8 cellular contexts compared by ENCODE assay signal in genomic region chr12:57547366-57548315, GRCh38. TPM values are rescaled to one million over a fixed set of nuclear protein-coding genes. Genes with fewer than 3 reads are reported as not detected.
DNase-seq lines count a peak whose midpoint lies in the region; ATAC-seq, FAIRE-seq and TF ChIP-seq lines count a peak whose summit lies in the region.

No MANE protein-coding gene starts in this region.

- no peaks in the 10 kb centered on the region for H3F3A ChIP-seq in GM23248 (ENCODE audit: insufficient read depth)

- TF ChIP-seq CTCF in fibroblast of lung (conservative IDR thresholded peaks at IDR 0.05 in 1 of 2, IDR thresholded peaks at IDR 0.05 in 1 of 2; ENCODE audit: low read depth in 1 of 2, low read length in 2 of 2), result no peak
- TF ChIP-seq CTCF in sigmoid colon (IDR thresholded peaks at IDR 0.05), result no peak
- no peak for TF ChIP-seq CTCF in pancreas (IDR thresholded peaks at IDR 0.05)

- ATAC-seq in pancreas, result no peak
- no peak for ATAC-seq in GM21717 (IDR thresholded peaks at IDR 0.05; ENCODE audit: unreplicated experiment)

- H4K20me1 ChIP-seq in GM23248 (ENCODE audit: insufficient read depth), result no peaks in the 10 kb centered on the region
- H4K20me1 ChIP-seq in fibroblast of lung (ENCODE audit: control insufficient read depth, extremely low read depth, insufficient read depth, low read length), result no peaks in the 10 kb centered on the region

- H2AFZ ChIP-seq in GM23248 (peak overlapping the region; percentile 96), fibroblast of lung (ENCODE audit: low read length) (peak overlapping the region; percentile 34)

- H3K4me3 ChIP-seq in GM23248, result peak overlapping the region; percentile 88
- H3K4me3 ChIP-seq in SK-N-MC, result peak overlapping the region; percentile 78
- peak overlapping the region in 2 of 4 experiments; percentile 90 to 96 for H3K4me3 ChIP-seq in fibroblast of lung (replicated peaks in 1 of 4; ENCODE audit: control extremely low read depth in 1 of 4, insufficient read depth in 1 of 4, low read depth in 3 of 4, low read length in 4 of 4)
- H3K4me3 ChIP-seq in sigmoid colon, result peak overlapping the region in 3 of 4 donors; percentile 88 to 99 (median 96)
- H3K4me3 ChIP-seq in pancreas, result peak overlapping the region in 2 of 4 donors; percentile 94 to 98

- WGBS in GM23248 (ENCODE audit: low coverage in 1 of 2, low lambda C conversion rate in 2 of 2, missing lambda C conversion rate in 2 of 2), 2 experiments, result 27% methylated on average over 9 of the region's 9 CpGs
- 39 to 41% methylated on average over 9 of the region's 9 CpGs for WGBS in sigmoid colon, 2 donors
- 39 to 42% methylated on average over 9 of the region's 9 CpGs for whole genome bisulfite sequencing in pancreas, 2 donors

- H3K27me3 ChIP-seq in GM23248 (replicated peaks; ENCODE audit: insufficient read depth) (no peaks in the 10 kb centered on the region), fibroblast of lung (ENCODE audit: control insufficient read depth, insufficient read depth, low read length) (peaks cover 10% of the 10 kb centered on the region), sigmoid colon (peaks cover 5 to 23% (median 22%) of the 10 kb centered on the region in 3 donors), pancreas (no peaks in the 10 kb centered on the region)

- peaks cover 42% of the 10 kb centered on the region for H3K79me2 ChIP-seq in GM23248 (ENCODE audit: insufficient read depth)
- peaks cover 28% of the 10 kb centered on the region for H3K79me2 ChIP-seq in fibroblast of lung (ENCODE audit: control insufficient read depth, insufficient read depth, low read length)

- H3K9ac ChIP-seq in GM23248 (peak overlapping the region; percentile 97; the same call in 1 of the 2 replicates), SK-N-MC (ENCODE audit: insufficient read length) (peak overlapping the region; percentile 85), fibroblast of lung (ENCODE audit: insufficient read depth, low read length) (no peak overlapping the region)

- no peak for TF ChIP-seq POLR2A in sigmoid colon (IDR thresholded peaks at IDR 0.05)

- H3K4me2 ChIP-seq in GM23248 (ENCODE audit: unreplicated experiment) (peak overlapping the region; percentile 70), fibroblast of lung (ENCODE audit: extremely low read depth, insufficient read depth, low read length) (peak overlapping the region; percentile 42)

- no peaks in the 10 kb centered on the region for H3K9me3 ChIP-seq in GM23248 (ENCODE audit: low read depth)
- no peaks in the 10 kb centered on the region for H3K9me3 ChIP-seq in SK-N-MC (ENCODE audit: low read depth, low read length)
- no peaks in the 10 kb centered on the region for H3K9me3 ChIP-seq in fibroblast of lung (ENCODE audit: control insufficient read depth, insufficient read depth, low read depth, low read length)
- H3K9me3 ChIP-seq in sigmoid colon, result no peaks in the 10 kb centered on the region
- no peaks in the 10 kb centered on the region for H3K9me3 ChIP-seq in pancreas

- intact Hi-C loops in sigmoid colon (cut with DNase I) (loop anchor here (2.0 to 5.0 kb wide), 4 partner anchors 27 to 145 kb away; partner anchors contain the start of gene DDIT3), pancreas (cut with DNase I) (no loop called here)

- H3K36me3 ChIP-seq in GM23248 (ENCODE audit: low read depth) (peaks cover 1% of the 10 kb centered on the region; the same call in 1 of the 2 replicates), SK-N-MC (ENCODE audit: insufficient read depth, low read length) (peaks cover 7% of the 10 kb centered on the region), fibroblast of lung (ENCODE audit: control insufficient read depth, insufficient read depth, low read length) (peaks cover 1% of the 10 kb centered on the region), sigmoid colon (no peaks in the 10 kb centered on the region), pancreas (no peaks in the 10 kb centered on the region)

- in situ Hi-C loops in GM23248 (cut with MboI), result no loop called here

- peaks cover 21% of the 10 kb centered on the region for H3K4me1 ChIP-seq in GM23248 (ENCODE audit: insufficient read depth)
- H3K4me1 ChIP-seq in fibroblast of lung (ENCODE audit: control insufficient read depth, extremely low read depth, insufficient read depth, low read length), result peaks cover 7% of the 10 kb centered on the region
- peaks cover 0 to 41% (median 32%) of the 10 kb centered on the region in 4 donors for H3K4me1 ChIP-seq in sigmoid colon
- H3K4me1 ChIP-seq in pancreas, result peaks cover 0 to 12% (median 5%) of the 10 kb centered on the region in 3 donors

- no peak for DNase-seq in GM23248
- DNase-seq in SK-N-MC (ENCODE audit: low read depth, low spot score), result no peak
- DNase-seq in fibroblast of lung (ENCODE audit: low read depth in 2 of 2), result no peak
- no peak for DNase-seq in sigmoid colon
- DNase-seq in pancreas, result no peak
- no peak for DNase-seq in HPDE6-E6E7 (ENCODE audit: extremely low spot score)
- DNase-seq in AML-193 (lab: John Stamatoyannopoulos, UW), result no peak

- no peak for TF ChIP-seq EP300 in sigmoid colon (IDR thresholded peaks at IDR 0.05)

- FAIRE-seq in pancreas (lab: Jason Lieb, UNC), result no peak

- H3K27ac ChIP-seq in GM23248 (no peak overlapping the region), SK-N-MC (no peak overlapping the region), fibroblast of lung (ENCODE audit: insufficient read depth, low read length) (no peak overlapping the region), sigmoid colon (peak overlapping the region; percentile 92 to 97 (median 96)), pancreas (no peak overlapping the region)

- H3K9me2 ChIP-seq in GM23248 (ENCODE audit: insufficient read depth), result no peaks in the 10 kb centered on the region

RNA-seq across cellular contexts. Expression of gene DCTN2, which starts 0.6 kb away (rescaled TPM):
- 158 and 202 TPM in 2 replicates for total RNA-seq in GM23248 (2014; rRNA removed; shearing (Covaris generic))
- polyA plus RNA-seq in GM23248 (2016; fragmentation: Nextera tagmentation; extraction: Ambion mirVana) (141 and 144 TPM in 2 replicates), fibroblast of lung (211 and 229 TPM in 2 replicates), sigmoid colon (100 to 1,000 TPM; 141 to 204 (median 172) TPM), pancreas (100 to 1,000 TPM in 1 of 2 donors, 10 to 100 TPM in 1; 73.7 to 117 TPM)
- total RNA-seq in fibroblast of lung (101 and 108 TPM in 2 replicates), sigmoid colon (100 to 1,000 TPM; 118 to 194 (median 141) TPM), pancreas (10 to 100 TPM; 54.9 to 66.2 (median 63.5) TPM)
- polyA plus RNA-seq in fibroblast of lung (2012), result 160 and 172 TPM in 2 replicates
- 97.2 and 166 TPM in 2 replicates for polyA minus RNA-seq in fibroblast of lung (ENCODE audit: low replicate concordance)

RNA-seq across cellular contexts. Expression of gene KIF5A, which starts 2.2 kb away (rescaled TPM):
- under 0.01 and 0.11 TPM in 2 replicates for total RNA-seq in GM23248 (2014; rRNA removed; shearing (Covaris generic))
- polyA plus RNA-seq in GM23248 (2016; fragmentation: Nextera tagmentation; extraction: Ambion mirVana) (0.15 and 0.18 TPM in 2 replicates), fibroblast of lung (0.53 and 0.89 TPM in 2 replicates), sigmoid colon (1 to 10 TPM in 1 of 3 donors, under 1 TPM in 2; under 0.01 to 3.5 (median 0.46) TPM), pancreas (1 to 10 TPM in 1 of 2 donors, under 1 TPM in 1; 0.76 to 2.9 TPM)
- total RNA-seq in fibroblast of lung (0.51 and 1.3 TPM in 2 replicates), sigmoid colon (1 to 10 TPM; 3.6 to 8.9 (median 6.9) TPM), pancreas (under 1 TPM; 0.25 to 0.95 (median 0.47) TPM)
- polyA plus RNA-seq in fibroblast of lung (2012), result 0.37 and 0.76 TPM in 2 replicates
- polyA minus RNA-seq in fibroblast of lung (ENCODE audit: low replicate concordance), result 0.19 and 3.7 TPM in 2 replicates

RNA-seq across cellular contexts. Expression of gene MBD6, which starts 25.0 kb away (rescaled TPM):
- 2.1 and 2.8 TPM in 2 replicates for total RNA-seq in GM23248 (2014; rRNA removed; shearing (Covaris generic))
- polyA plus RNA-seq in GM23248 (2016; fragmentation: Nextera tagmentation; extraction: Ambion mirVana) (9.7 and 13.0 TPM in 2 replicates), fibroblast of lung (3.0 and 3.1 TPM in 2 replicates), sigmoid colon (10 to 100 TPM; 16.2 to 52.8 (median 17.1) TPM), pancreas (10 to 100 TPM; 62.9 to 87.1 TPM)
- total RNA-seq in fibroblast of lung (5.1 and 7.1 TPM in 2 replicates), sigmoid colon (10 to 100 TPM; 13.5 to 23.5 (median 16.0) TPM), pancreas (10 to 100 TPM; 37.4 to 66.1 (median 46.1) TPM)
- polyA plus RNA-seq in fibroblast of lung (2012), result 19.3 and 19.4 TPM in 2 replicates
- polyA minus RNA-seq in fibroblast of lung (ENCODE audit: low replicate concordance), result 16.7 and 22.9 TPM in 2 replicates

RNA-seq across cellular contexts. Expression of gene DDIT3, which starts 27.3 kb away (rescaled TPM):
- 13.2 and 14.7 TPM in 2 replicates for total RNA-seq in GM23248 (2014; rRNA removed; shearing (Covaris generic))
- polyA plus RNA-seq in GM23248 (2016; fragmentation: Nextera tagmentation; extraction: Ambion mirVana) (36.6 and 42.5 TPM in 2 replicates), fibroblast of lung (32.5 and 57.8 TPM in 2 replicates), sigmoid colon (10 to 100 TPM; 42.3 to 52.9 (median 46.7) TPM), pancreas (10 to 100 TPM; 27.5 to 52.7 TPM)
- total RNA-seq in fibroblast of lung (249 and 265 TPM in 2 replicates), sigmoid colon (10 to 100 TPM; 30.7 to 48.5 (median 40.7) TPM), pancreas (10 to 100 TPM in 2 of 6 donors, 1 to 10 TPM in 4; 8.5 to 45.9 (median 9.0) TPM)
- polyA plus RNA-seq in fibroblast of lung (2012), result 28.2 and 52.6 TPM in 2 replicates
- polyA minus RNA-seq in fibroblast of lung (ENCODE audit: low replicate concordance), result 7.6 and 13.9 TPM in 2 replicates

RNA-seq across cellular contexts. Expression of gene PIP4K2C, which starts 43.4 kb away (rescaled TPM):
- 21.5 and 27.3 TPM in 2 replicates for total RNA-seq in GM23248 (2014; rRNA removed; shearing (Covaris generic))
- 20.7 and 22.5 TPM in 2 replicates for polyA plus RNA-seq in GM23248 (2016; fragmentation: Nextera tagmentation; extraction: Ambion mirVana)
- 9.0 and 11.9 TPM in 2 replicates for total RNA-seq in fibroblast of lung
- polyA plus RNA-seq in fibroblast of lung, result 24.3 and 25.2 TPM in 2 replicates
- polyA plus RNA-seq in fibroblast of lung (2012), result 14.0 and 14.1 TPM in 2 replicates
- polyA minus RNA-seq in fibroblast of lung (ENCODE audit: low replicate concordance), result 17.0 and 21.8 TPM in 2 replicates
- total RNA-seq in sigmoid colon, result 10 to 100 TPM; 13.3 to 22.8 (median 18.4) TPM
- polyA plus RNA-seq in sigmoid colon, result 10 to 100 TPM; 21.0 to 30.5 (median 28.6) TPM
- total RNA-seq in pancreas, result 10 to 100 TPM; 11.3 to 17.0 (median 15.4) TPM
- polyA plus RNA-seq in pancreas, result 10 to 100 TPM in 1 of 2 donors, 1 to 10 TPM in 1; 5.3 to 15.9 TPM

Comparison
In these comparisons a context has a peak if more than half of its experiments do, and no peak if none do; other contexts are left out.
1. H3K27ac ChIP-seq: peak in sigmoid colon (4 of 4); none in GM23248 (single experiment), SK-N-MC (single experiment), fibroblast of lung (single experiment) and pancreas (0 of 4).